8 cellular contexts compared by ENCODE assay signal in the genomic region with DNA sequence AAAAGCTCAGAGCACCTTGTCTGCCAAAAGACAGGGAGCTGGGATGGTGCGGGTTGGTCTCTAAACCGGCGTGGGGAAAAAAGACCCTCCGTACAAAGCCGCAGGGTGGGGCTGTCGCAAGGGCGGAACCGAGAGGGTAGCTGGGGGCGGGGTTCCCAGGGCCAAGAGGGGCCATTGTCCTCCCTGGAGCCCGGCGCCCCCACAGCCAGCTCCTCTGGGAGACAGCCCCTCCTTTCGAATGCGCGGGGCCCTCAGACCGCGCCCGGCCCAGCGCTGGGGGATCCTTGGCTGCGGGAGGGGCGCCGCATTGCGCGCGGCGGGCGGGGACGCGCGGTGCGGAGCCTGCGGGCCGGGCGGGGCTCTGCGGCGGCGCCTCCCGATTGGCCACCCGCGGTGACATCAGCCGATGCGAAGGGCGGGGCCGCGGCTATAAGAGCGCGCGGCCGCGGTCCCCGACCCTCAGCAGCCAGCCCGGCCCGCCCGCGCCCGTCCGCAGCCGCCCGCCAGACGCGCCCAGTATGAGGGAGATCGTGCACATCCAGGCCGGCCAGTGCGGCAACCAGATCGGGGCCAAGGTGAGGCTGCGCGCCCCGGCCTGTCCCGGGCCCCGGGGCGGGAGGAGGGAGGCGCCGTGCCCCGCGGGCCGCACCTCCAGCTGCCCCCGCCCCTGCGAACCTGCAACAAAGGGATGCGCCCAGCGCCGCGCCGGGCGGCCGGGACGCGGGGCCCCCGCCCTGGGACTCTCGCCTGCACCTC. TPM values are rescaled to one million over a fixed set of nuclear protein-coding genes. Genes with fewer than 3 reads are reported as not detected.
DNase-seq lines count a peak whose midpoint lies in the region; FAIRE-seq and TF ChIP-seq lines count a peak whose summit lies in the region.

A gene (plus strand): TSS at position 459 of the 756 bp plus-strand sequence. CDS start 60 bp downstream, at position 519.

- H2AFZ ChIP-seq in keratinocyte (ENCODE audit: control insufficient read depth, low read length) (peak within 1 kb of the TSS; percentile 65), smooth muscle cell (ENCODE audit: low read depth) (no peak within 1 kb of the TSS)

- 2% methylated on average over 39 of the region's 88 CpGs for WGBS in smooth muscle cell (ENCODE audit: low lambda C conversion rate)

- DNase-seq in stimulated activated CD4-positive, alpha-beta T cell treated with anti-CD3 and anti-CD28 coated beads, Interleukin-12 subunit alpha, Interleukin-12 subunit beta, amount 100 ng/mL, for 4 hours: peak; percentile 34
- DNase-seq in stimulated activated CD4-positive, alpha-beta T cell treated with anti-CD3 and anti-CD28 coated beads, Interleukin-4, amount 100 ng/mL, for 24 hours: no peak
- peak; percentile 81 for DNase-seq in LoVo (ENCODE audit: low spot score)
- DNase-seq in SK-N-DZ (ENCODE audit: low spot score): peak; percentile 95
- DNase-seq in colonic mucosa: peak; percentile 63
- DNase-seq in keratinocyte (ENCODE audit: low read depth, low spot score): no peak
- peak; percentile 81 for DNase-seq in smooth muscle cell (lab: John Stamatoyannopoulos, UW; ENCODE audit: unreplicated experiment)
- no peak for DNase-seq in pons (ENCODE audit: low spot score)

- H3K27ac ChIP-seq in colonic mucosa (peak within 1 kb of the TSS; percentile 85), keratinocyte (ENCODE audit: control insufficient read depth, insufficient read depth, low read length) (peak within 1 kb of the TSS; percentile 85), smooth muscle cell (ENCODE audit: low read depth) (peak within 1 kb of the TSS; percentile 99)

- H3F3A ChIP-seq in smooth muscle cell (ENCODE audit: low read depth): peaks cover 19% of the 10 kb centered on the region

- no peaks in the 10 kb centered on the region for H3K36me3 ChIP-seq in colonic mucosa
- no peaks in the 10 kb centered on the region for H3K36me3 ChIP-seq in keratinocyte (ENCODE audit: control insufficient read depth in 2 of 2, extremely low read depth in 1 of 2, insufficient read depth in 2 of 2, low read length in 2 of 2)
- no peaks in the 10 kb centered on the region for H3K36me3 ChIP-seq in smooth muscle cell (ENCODE audit: low read depth)

- peak within 1 kb of the TSS; percentile 96 for H3K4me2 ChIP-seq in keratinocyte (ENCODE audit: control insufficient read depth, extremely low read depth, insufficient read depth, low read depth, low read length)
- H3K4me2 ChIP-seq in smooth muscle cell: peak within 1 kb of the TSS; percentile 97

- intact Hi-C loops in colonic mucosa (cut with DNase I): no loop called here

- H3K4me3 ChIP-seq in colonic mucosa (peak within 1 kb of the TSS; percentile 50), keratinocyte (ENCODE audit: control insufficient read depth in 2 of 3, extremely low read depth in 1 of 3, insufficient read depth in 2 of 3, low read depth in 1 of 3, low read length in 3 of 3) (peak within 1 kb of the TSS; percentile 56 to 79 (median 77)), smooth muscle cell (peak within 1 kb of the TSS; percentile 81)

- H3K79me2 ChIP-seq in keratinocyte (ENCODE audit: control insufficient read depth, insufficient read depth, low read length) (no peaks in the 10 kb centered on the region), smooth muscle cell (ENCODE audit: low read depth) (peaks cover 54% of the 10 kb centered on the region)

- no peak for TF ChIP-seq CTCF in colonic mucosa (IDR thresholded peaks at IDR 0.05)
- TF ChIP-seq CTCF in keratinocyte (optimal IDR thresholded peaks at IDR 0.05 in 1 of 3, IDR thresholded peaks at IDR 0.05 in 1 of 3, conservative IDR thresholded peaks at IDR 0.05 in 1 of 3; ENCODE audit: extremely low read depth in 1 of 3, insufficient read depth in 2 of 3, low read length in 3 of 3): no peak
- TF ChIP-seq CTCF in smooth muscle cell (IDR thresholded peaks at IDR 0.05; ENCODE audit: borderline replicate concordance, insufficient read depth, poor library complexity, severe bottlenecking): no peak

- H3K4me1 ChIP-seq in colonic mucosa: peaks cover 22% of the 10 kb centered on the region
- peaks cover 27% of the 10 kb centered on the region for H3K4me1 ChIP-seq in keratinocyte (ENCODE audit: control insufficient read depth, extremely low read depth, insufficient read depth, low read length)
- peaks cover 26% of the 10 kb centered on the region for H3K4me1 ChIP-seq in smooth muscle cell (ENCODE audit: low read depth)

- peak within 1 kb of the TSS; percentile 58 to 72 for H3K9ac ChIP-seq in colonic mucosa (ENCODE audit: low read depth in 2 of 2, low read length in 2 of 2)
- H3K9ac ChIP-seq in keratinocyte (ENCODE audit: control insufficient read depth, extremely low read depth, insufficient read depth, low read length): peak within 1 kb of the TSS; percentile 81
- H3K9ac ChIP-seq in smooth muscle cell (ENCODE audit: low read depth): peak within 1 kb of the TSS; percentile 93

- peaks cover 33% of the 10 kb centered on the region for H3K27me3 ChIP-seq in colonic mucosa
- peaks cover 5% of the 10 kb centered on the region for H3K27me3 ChIP-seq in keratinocyte (ENCODE audit: control insufficient read depth, extremely low read depth, insufficient read depth, low read length)
- no peaks in the 10 kb centered on the region for H3K27me3 ChIP-seq in smooth muscle cell (ENCODE audit: low read depth)

- no peaks in the 10 kb centered on the region for H3K9me3 ChIP-seq in colonic mucosa
- H3K9me3 ChIP-seq in keratinocyte (ENCODE audit: control insufficient read depth, low read depth, low read length): no peaks in the 10 kb centered on the region
- H3K9me3 ChIP-seq in smooth muscle cell (replicated peaks; ENCODE audit: low read depth): no peaks in the 10 kb centered on the region

- H3K9me1 ChIP-seq in keratinocyte (ENCODE audit: control insufficient read depth, extremely low read depth, insufficient read depth, low read length): no peaks in the 10 kb centered on the region

- FAIRE-seq in keratinocyte (lab: Jason Lieb, UNC): no peak

- dilution Hi-C loops in keratinocyte (cut with MboI; ENCODE audit: extremely low pct_ligation_motif_present, low sequenced_read_pairs): no loop called here

- H4K20me1 ChIP-seq in keratinocyte (ENCODE audit: control insufficient read depth, extremely low read depth, insufficient read depth, low read length) (peaks cover 5% of the 10 kb centered on the region), smooth muscle cell (ENCODE audit: low read depth) (peaks cover 47% of the 10 kb centered on the region)

RNA-seq across cellular contexts. Expression of the gene that starts here (rescaled TPM):
- 1,422 and 1,715 TPM in 2 replicates for polyA plus RNA-seq in SK-N-DZ (2014; cell fraction: cytosol; rRNA removed)
- polyA plus RNA-seq in SK-N-DZ (2014; cell fraction: nucleus; rRNA removed): 950 and 1,080 TPM in 2 replicates
- 1 to 10 TPM; 3.2 to 8.0 TPM for total RNA-seq in colonic mucosa
- 29.2 to 54.2 TPM (median 34.0 TPM) in 3 replicates for polyA plus RNA-seq in keratinocyte
- 12.0 TPM for polyA plus RNA-seq in keratinocyte (2011; ENCODE audit: low read depth)
- 43.9 and 88.8 TPM in 2 replicates for polyA plus RNA-seq in keratinocyte (2011; cell fraction: cytosol; rRNA removed)
- polyA plus RNA-seq in keratinocyte (2011; cell fraction: nucleus; rRNA removed): 53.8 and 69.2 TPM in 2 replicates
- polyA plus RNA-seq in keratinocyte (2012; ENCODE audit: low replicate concordance): 28.0 and 84.9 TPM in 2 replicates
- polyA minus RNA-seq in keratinocyte: 41.8 to 174 TPM (median 49.2 TPM) in 3 replicates
- 125 TPM for polyA minus RNA-seq in keratinocyte (2011; cell fraction: cytosol; rRNA and poly(A)+ RNA removed)
- 61.3 and 72.0 TPM in 2 replicates for polyA minus RNA-seq in keratinocyte (2011; cell fraction: nucleus; rRNA and poly(A)+ RNA removed)
- total RNA-seq in smooth muscle cell: 213 and 234 TPM in 2 replicates
- polyA plus RNA-seq in smooth muscle cell: 198 and 303 TPM in 2 replicates

Comparison
In these comparisons a context has a peak if more than half of its experiments do, and no peak if none do; other contexts are left out.
1. RNA of the gene that starts here (total RNA-seq): 213 to 234 TPM in smooth muscle cell; 3.2 to 8.0 TPM in colonic mucosa; every median in the first group is over 10 times any median in the second.
2. DNase-seq: peak in stimulated activated CD4-positive, alpha-beta T cell treated with anti-CD3 and anti-CD28 coated beads, Interleukin-12 subunit alpha, Interleukin-12 subunit beta, amount 100 ng/mL, for 4 hours (single experiment), LoVo (single experiment), SK-N-DZ (single experiment), colonic mucosa (single experiment) and smooth muscle cell (single experiment); none in stimulated activated CD4-positive, alpha-beta T cell treated with anti-CD3 and anti-CD28 coated beads, Interleukin-4, amount 100 ng/mL, for 24 hours (single experiment), keratinocyte (single experiment) and pons (single experiment).
3. Peak in every context shown above with its lines, with median percentiles within 50 percentile points of each other: H3K27ac ChIP-seq, H3K4me3 ChIP-seq and H3K9ac ChIP-seq.